In genomic region chrX:107450823-107451509, GRCh38 we compare ENCODE assay signal across 9 cellular contexts. TPM values are rescaled to one million over a fixed set of nuclear protein-coding genes. Genes with fewer than 3 reads are reported as not detected.
DNase-seq lines count a peak whose midpoint lies in the region; ATAC-seq and TF ChIP-seq lines count a peak whose summit lies in the region.
"Had no signal": no experiment of that assay in that cellular context is flagged by ENCODE, and none has a peak within 500 bp of the region (broad histone marks: within the 10 kb centered on the region; RNA-seq: fewer than 3 reads in every experiment).

No MANE protein-coding gene starts in this region.

- H3K9me3 ChIP-seq in ES-I3 (ENCODE audit: control insufficient read depth, insufficient read depth, low read length) (no peaks in the 10 kb centered on the region), SJCRH30 (replicated peaks) (no peaks in the 10 kb centered on the region), iPS-18c (ENCODE audit: control insufficient read depth, insufficient read depth, low read length) (no peaks in the 10 kb centered on the region)

- H3K4me3 ChIP-seq in SJCRH30 (no peak overlapping the region), iPS-18c (ENCODE audit: insufficient read depth, low read depth, low read length) (peak overlapping the region; percentile 59; the same call in 1 of the 2 replicates)

- H3K36me3 ChIP-seq in ES-I3 (ENCODE audit: insufficient read depth, low read length) (no peaks in the 10 kb centered on the region), SJCRH30 (no peaks in the 10 kb centered on the region)

- H3K27me3 ChIP-seq in SJCRH30 (no peaks in the 10 kb centered on the region), foreskin keratinocyte (peaks cover 57% of the 10 kb centered on the region)

- H3K9ac ChIP-seq in ES-I3 (ENCODE audit: low read depth, low read length), result peak overlapping the region; percentile 69; the same call in 1 of the 2 replicates

- no peak overlapping the region for H3K27ac ChIP-seq in SJCRH30
- no peak overlapping the region for H3K27ac ChIP-seq in foreskin keratinocyte

- TF ChIP-seq CTCF in foreskin keratinocyte (conservative IDR thresholded peaks at IDR 0.05), result no peak

- H3K4me1 ChIP-seq in ES-I3 (ENCODE audit: insufficient read depth, low read length) (peaks cover 15% of the 10 kb centered on the region; the same call in 1 of the 2 replicates), SJCRH30 (no peaks in the 10 kb centered on the region), foreskin keratinocyte (no peaks in the 10 kb centered on the region)

- ATAC-seq in foreskin keratinocyte, result no peak
- no peak for ATAC-seq in HG03521 (IDR thresholded peaks at IDR 0.05; ENCODE audit: unreplicated experiment)

- DNase-seq in 8988T (peak; percentile 56), SJCRH30 (peak; percentile 4 to 7), foreskin keratinocyte (no peak), ureter (ENCODE audit: low spot score) (no peak), T-helper 9 cell (no peak)

RNA-seq across cellular contexts. Expression of gene FRMPD3, which starts 1.5 kb away (rescaled TPM):
- 0.04 TPM in 1 of 2 replicates, not detected in the other for total RNA-seq in SJCRH30 (2014; rRNA removed; shearing (Covaris generic))
- total RNA-seq in foreskin keratinocyte (not detected in 2 replicates), ureter (0.96 TPM)
- not detected in 2 replicates for polyA plus RNA-seq in foreskin keratinocyte
- total RNA-seq: fibroblast of lung had no signal

Comparison
In these comparisons a context has a peak if more than half of its experiments do, and no peak if none do; other contexts are left out.
1. DNase-seq: peak in 8988T (single experiment) and SJCRH30 (2 of 2); none in foreskin keratinocyte (0 of 2), ureter (single experiment) and T-helper 9 cell (single experiment).